13 cellular contexts compared by ENCODE assay signal in genomic region chr19:8269724-8270123, GRCh38. TPM values are rescaled to one million over a fixed set of nuclear protein-coding genes. Genes with fewer than 3 reads are reported as not detected.
DNase-seq lines count a peak whose midpoint lies in the region; ATAC-seq and TF ChIP-seq lines count a peak whose summit lies in the region.
"Had no signal": no experiment of that assay in that cellular context is flagged by ENCODE, and none has a peak within 500 bp of the region (broad histone marks: within the 10 kb centered on the region; RNA-seq: fewer than 3 reads in every experiment).

No MANE protein-coding gene starts in this region.

- H3F3A ChIP-seq in PC-9 (ENCODE audit: insufficient read depth, low read depth), result peaks cover 4% of the 10 kb centered on the region

- H3K4me2 ChIP-seq in PC-9, result peak overlapping the region; percentile 97

- H3K9me2 ChIP-seq in PC-9 (ENCODE audit: insufficient read depth), result no peaks in the 10 kb centered on the region

- no peak overlapping the region for H3K27ac ChIP-seq in PC-9

- H3K9me3 ChIP-seq in PC-9 (ENCODE audit: insufficient read depth, low read depth), result no peaks in the 10 kb centered on the region
- H3K9me3 ChIP-seq: gastrocnemius medialis had no signal

- H3K4me3 ChIP-seq in PC-9, result no peak overlapping the region

- peak overlapping the region; percentile 94 for H3K27ac Mint-ChIP-seq in activated T-cell treated with anti-CD3 and anti-CD28 coated beads, Interleukin-2, amount 50 U/mL, for 24 hours
- H3K27ac Mint-ChIP-seq in effector memory CD8-positive, alpha-beta T cell, result peak overlapping the region; percentile 94 to 97
- H3K27ac Mint-ChIP-seq in stimulated activated effector memory CD8-positive, alpha-beta T cell treated with anti-CD3 and anti-CD28 coated beads, Interleukin-12 subunit alpha, Interleukin-12 subunit beta, amount 100 ng/mL, for 72 hours, result peak overlapping the region; percentile 94

- H4K20me1 ChIP-seq in PC-9 (ENCODE audit: insufficient read depth), result no peaks in the 10 kb centered on the region

- H3K27me3 Mint-ChIP-seq in activated T-cell treated with anti-CD3 and anti-CD28 coated beads, Interleukin-2, amount 50 U/mL, for 24 hours, result no peaks in the 10 kb centered on the region
- no peaks in the 10 kb centered on the region for H3K27me3 Mint-ChIP-seq in effector memory CD8-positive, alpha-beta T cell

- 0 out of 2 replicates have a peak, but pooled peaks cover 4% of the 10 kb centered on the region for H3K4me1 ChIP-seq in PC-9 (replicated peaks; ENCODE audit: insufficient read depth)

- peaks cover 21% of the 10 kb centered on the region for H3K4me1 Mint-ChIP-seq in activated T-cell treated with anti-CD3 and anti-CD28 coated beads, Interleukin-2, amount 50 U/mL, for 24 hours (ENCODE audit: low read depth)
- H3K4me1 Mint-ChIP-seq in effector memory CD8-positive, alpha-beta T cell (ENCODE audit: low read depth in 2 of 2), result peaks cover 12 to 16% of the 10 kb centered on the region in 2 donors
- H3K4me1 Mint-ChIP-seq in stimulated activated effector memory CD8-positive, alpha-beta T cell treated with anti-CD3 and anti-CD28 coated beads, Interleukin-12 subunit alpha, Interleukin-12 subunit beta, amount 100 ng/mL, for 72 hours, result peaks cover 17% of the 10 kb centered on the region

- TF ChIP-seq CTCF in PC-9 (conservative IDR thresholded peaks at IDR 0.05), result no peak

- no TSS peak for BruUV-seq in PC-9 (replicated peaks; lab: Mats Ljungman, UMichigan)

- peak; percentile 16 for DNase-seq in activated T-cell treated with anti-CD3 and anti-CD28 coated beads, Interleukin-2, amount 50 U/mL, for 24 hours
- DNase-seq in activated T-cell treated with anti-CD3 and anti-CD28 coated beads, Interleukin-2, amount 50 U/mL, for 1 hour, result no peak
- peak in 1 of 2 experiments; percentile 32 for DNase-seq in PC-9
- DNase-seq in effector memory CD8-positive, alpha-beta T cell, result no peak
- no peak for DNase-seq in stimulated activated effector memory CD8-positive, alpha-beta T cell treated with anti-CD3 and anti-CD28 coated beads, Interleukin-12 subunit alpha, Interleukin-12 subunit beta, amount 100 ng/mL, for 72 hours (ENCODE audit: low spot score in 2 of 2)
- DNase-seq in NCI-H2171 (lab: John Stamatoyannopoulos, UW), result no peak
- no peak for DNase-seq in NCI-H146 treated with DMSO at 0.1 percent for 48 hours (lab: John Stamatoyannopoulos, UW; ENCODE audit: unreplicated experiment)
- DNase-seq: activated CD4-positive, alpha-beta T cell treated with anti-CD3 and anti-CD28 coated beads, Interleukin-2, amount 50 U/mL, for 48 hours; aorta; EL; gastrocnemius medialis; NCI-H1930 had no signal

- CTCF ChIA-PET in PC-9 (lab: Charles Lee), result interaction anchor here (0.6 kb wide), 1 partner anchor 182 kb away, joined by 17 read pairs; no protein-coding TSS in a partner anchor

- H3K36me3 ChIP-seq in PC-9 (ENCODE audit: low read depth), result no peaks in the 10 kb centered on the region
- H3K36me3 ChIP-seq: gastrocnemius medialis had no signal

- POLR2A ChIA-PET in PC-9 (lab: Charles Lee; ENCODE audit: unreplicated experiment), result interaction anchor here (0.6 kb wide), 1 partner anchor 245 kb away, joined by 8 read pairs; no protein-coding TSS in a partner anchor

- H3K9me3 Mint-ChIP-seq in activated T-cell treated with anti-CD3 and anti-CD28 coated beads, Interleukin-2, amount 50 U/mL, for 24 hours, result no peaks in the 10 kb centered on the region
- no peaks in the 10 kb centered on the region for H3K9me3 Mint-ChIP-seq in effector memory CD8-positive, alpha-beta T cell
- no peaks in the 10 kb centered on the region for H3K9me3 Mint-ChIP-seq in stimulated activated effector memory CD8-positive, alpha-beta T cell treated with anti-CD3 and anti-CD28 coated beads, Interleukin-12 subunit alpha, Interleukin-12 subunit beta, amount 100 ng/mL, for 72 hours

- intact Hi-C loops in PC-9 (cut with micrococcal nuclease; ENCODE audit: unreplicated experiment), result loop anchor here (5.0 kb wide), 1 partner anchor 313 kb away; no protein-coding TSS in a partner anchor

- no peak overlapping the region for H2AFZ ChIP-seq in PC-9

- no peak for ATAC-seq in effector memory CD8-positive, alpha-beta T cell (replicated peaks)
- ATAC-seq in stimulated activated effector memory CD8-positive, alpha-beta T cell treated with anti-CD3 and anti-CD28 coated beads, Interleukin-12 subunit alpha, Interleukin-12 subunit beta, amount 100 ng/mL, for 72 hours, result no peak
- ATAC-seq in GM21723 (IDR thresholded peaks at IDR 0.05; ENCODE audit: unreplicated experiment), result no peak

- H3K79me2 ChIP-seq in PC-9 (ENCODE audit: low read depth), result no peaks in the 10 kb centered on the region

- no peaks in the 10 kb centered on the region for H3K36me3 Mint-ChIP-seq in activated T-cell treated with anti-CD3 and anti-CD28 coated beads, Interleukin-2, amount 50 U/mL, for 24 hours (ENCODE audit: low read depth)
- H3K36me3 Mint-ChIP-seq in effector memory CD8-positive, alpha-beta T cell (ENCODE audit: insufficient read depth), result peaks cover 6% of the 10 kb centered on the region
- no peaks in the 10 kb centered on the region for H3K36me3 Mint-ChIP-seq in stimulated activated effector memory CD8-positive, alpha-beta T cell treated with anti-CD3 and anti-CD28 coated beads, Interleukin-12 subunit alpha, Interleukin-12 subunit beta, amount 100 ng/mL, for 72 hours

- H3K4me3 Mint-ChIP-seq in activated T-cell treated with anti-CD3 and anti-CD28 coated beads, Interleukin-2, amount 50 U/mL, for 24 hours, result peak overlapping the region; percentile 85
- peak overlapping the region; percentile 81 to 87 for H3K4me3 Mint-ChIP-seq in effector memory CD8-positive, alpha-beta T cell
- H3K4me3 Mint-ChIP-seq in stimulated activated effector memory CD8-positive, alpha-beta T cell treated with anti-CD3 and anti-CD28 coated beads, Interleukin-12 subunit alpha, Interleukin-12 subunit beta, amount 100 ng/mL, for 72 hours, result peak overlapping the region; percentile 81

- no peaks in the 10 kb centered on the region for H3K27me3 ChIP-seq in PC-9 (ENCODE audit: insufficient read depth, low read depth)
- H3K27me3 ChIP-seq: gastrocnemius medialis had no signal

RNA-seq across cellular contexts. Expression of gene CD320, which starts 38.4 kb away (rescaled TPM):
- 42.9 and 52.8 TPM in 2 replicates for total RNA-seq in PC-9 (2021)

RNA-seq across cellular contexts. Expression of gene NDUFA7, which starts 51.5 kb away (rescaled TPM):
- 49.8 and 61.7 TPM in 2 replicates for total RNA-seq in PC-9 (2021)

RNA-seq across cellular contexts. Expression of gene RPS28, which starts 51.6 kb away (rescaled TPM):
- total RNA-seq in PC-9 (2021), result 1,283 and 1,512 TPM in 2 replicates
